ENCODE assay signal across 8 cellular contexts in the genomic region with DNA sequence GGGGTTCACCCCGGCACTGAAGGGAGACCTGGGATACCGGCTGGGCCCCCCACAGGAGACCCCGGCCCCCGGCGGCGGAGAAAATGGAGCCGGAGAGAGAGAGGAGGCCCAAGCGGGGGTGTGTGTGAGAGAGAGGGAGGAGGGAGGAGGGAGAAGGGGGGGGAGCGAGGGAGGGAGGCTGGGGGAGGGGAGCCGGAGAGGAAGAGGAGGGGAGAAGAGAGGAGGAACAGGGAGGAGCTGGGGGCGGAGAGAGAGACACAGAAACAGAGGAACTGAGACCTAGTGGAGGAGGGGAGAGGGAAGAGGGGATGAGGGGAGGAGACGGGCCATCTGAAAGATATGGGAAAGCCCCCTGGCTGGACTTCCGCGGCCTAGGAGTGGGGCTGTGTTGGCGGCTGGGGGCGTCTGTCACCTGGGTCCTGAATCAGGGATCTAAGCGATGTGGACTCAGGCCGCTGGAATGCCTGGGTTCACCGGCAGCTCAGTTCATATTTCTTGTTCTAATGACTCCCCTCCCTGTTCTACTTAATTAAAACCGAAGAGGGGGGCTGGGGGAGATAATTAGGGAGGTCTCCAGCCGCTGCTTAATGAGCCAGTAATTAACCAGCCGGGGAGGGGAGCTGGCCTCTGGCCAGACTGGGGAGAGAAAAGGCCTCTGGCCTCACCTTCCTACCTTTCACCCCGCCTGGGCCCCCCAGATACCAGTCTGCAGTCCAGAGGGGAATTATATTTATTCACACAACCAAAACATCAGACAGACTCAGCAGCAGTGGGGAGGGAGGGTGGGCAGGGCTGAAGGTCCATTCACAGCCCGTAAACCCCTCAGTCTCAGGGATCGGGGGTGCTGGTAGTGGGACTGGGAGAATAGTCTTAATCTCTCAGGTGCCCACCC. TPM values are rescaled to one million over a fixed set of nuclear protein-coding genes. Genes with fewer than 3 reads are reported as not detected.
DNase-seq lines count a peak whose midpoint lies in the region; ATAC-seq, FAIRE-seq and TF ChIP-seq lines count a peak whose summit lies in the region.

Gene PBX2 (minus strand): TSS at position 149 of the 892 bp plus-strand sequence. CDS start 287 bp downstream, outside the sequence.

- no peaks in the 10 kb centered on the region for H3K27me3 Mint-ChIP-seq in T-helper 2 cell treated with Interferon-gamma antibody and Interleukin-4, amounts not matched to agents 5 μg/mL and 100 μg/mL, for 36 hours (ENCODE audit: low read depth)

- H3K27me3 ChIP-seq in ascending aorta (no peaks in the 10 kb centered on the region), right cardiac atrium (ENCODE audit: control insufficient read depth, insufficient read depth) (no peaks in the 10 kb centered on the region)

- H3K9me3 Mint-ChIP-seq in T-helper 2 cell treated with Interferon-gamma antibody and Interleukin-4, amounts not matched to agents 5 μg/mL and 100 μg/mL, for 36 hours, result no peaks in the 10 kb centered on the region

- TF ChIP-seq CTCF in ascending aorta (IDR thresholded peaks at IDR 0.05), result no peak

- peaks cover 18 to 19% of the 10 kb centered on the region in 2 donors for H3K36me3 ChIP-seq in ascending aorta

- peak within 1 kb of the TSS; percentile 97 for H3K27ac Mint-ChIP-seq in T-helper 2 cell treated with Interferon-gamma antibody and Interleukin-4, amounts not matched to agents 5 μg/mL and 100 μg/mL, for 36 hours

- H3K4me3 ChIP-seq in ascending aorta (peak within 1 kb of the TSS; percentile 67 to 98), right cardiac atrium (ENCODE audit: low read length) (peak within 1 kb of the TSS; percentile 96)

- H3K36me3 Mint-ChIP-seq in T-helper 2 cell treated with Interferon-gamma antibody and Interleukin-4, amounts not matched to agents 5 μg/mL and 100 μg/mL, for 36 hours (ENCODE audit: low read depth), result peaks cover 65% of the 10 kb centered on the region

- peaks cover 5 to 25% of the 10 kb centered on the region in 2 donors for H3K4me1 ChIP-seq in ascending aorta
- peaks cover 9% of the 10 kb centered on the region for H3K4me1 ChIP-seq in right cardiac atrium (ENCODE audit: control insufficient read depth, insufficient read depth, low read length)

- peak; percentile 87 for DNase-seq in GF-D8 (lab: John Stamatoyannopoulos, UW)
- peak; percentile 20 to 36 for DNase-seq in NCI-H187 (lab: John Stamatoyannopoulos, UW)
- DNase-seq in T-helper 2 cell treated with Interferon-gamma antibody and Interleukin-4, amounts not matched to agents 5 μg/mL and 100 μg/mL, for 36 hours (ENCODE audit: low spot score), result peak; percentile 75
- peak; percentile 66 to 93 for DNase-seq in ascending aorta (ENCODE audit: low spot score in 2 of 2)
- DNase-seq in right cardiac atrium, result peak; percentile 93 to 96 (median 96)
- peak; percentile 96 for DNase-seq in putamen (ENCODE audit: low spot score)
- DNase-seq in urothelium cell line (ENCODE audit: low spot score), result peak; percentile 82

- 7% methylated on average over 25 of the region's 25 CpGs for WGBS in right cardiac atrium

- peak within 1 kb of the TSS; percentile 100 for H3K4me3 Mint-ChIP-seq in T-helper 2 cell treated with Interferon-gamma antibody and Interleukin-4, amounts not matched to agents 5 μg/mL and 100 μg/mL, for 36 hours

- FAIRE-seq in urothelium cell line (lab: Jason Lieb, UNC), result no peak

- ATAC-seq in HG02678 (IDR thresholded peaks at IDR 0.05; ENCODE audit: unreplicated experiment), result peak; percentile 73
- peak; percentile 74 to 84 for ATAC-seq in right cardiac atrium

- H3K9me3 ChIP-seq in ascending aorta (no peaks in the 10 kb centered on the region), right cardiac atrium (ENCODE audit: control insufficient read depth, low read length) (no peaks in the 10 kb centered on the region)

- H3K27ac ChIP-seq in ascending aorta (peak within 1 kb of the TSS; percentile 80 to 99), right cardiac atrium (ENCODE audit: low read length) (peak within 1 kb of the TSS; percentile 99)

- intact Hi-C loops in ascending aorta (cut with DNase I) (loop anchor here (1.0 kb wide), 1 partner anchor 12 kb away; the partner anchor contains the start of gene RNF5), right cardiac atrium (cut with DNase I) (no loop called here)

- H3K4me1 Mint-ChIP-seq in T-helper 2 cell treated with Interferon-gamma antibody and Interleukin-4, amounts not matched to agents 5 μg/mL and 100 μg/mL, for 36 hours (ENCODE audit: low read depth), result peaks cover 47% of the 10 kb centered on the region

RNA-seq across cellular contexts. Expression of gene PBX2, which starts in this region (rescaled TPM):
- total RNA-seq in ascending aorta (18.1 TPM), right cardiac atrium (10 to 100 TPM; 44.1 to 61.0 (median 51.8) TPM)
- 44.7 TPM for polyA plus RNA-seq in right cardiac atrium

Comparison
In these comparisons a context has a peak if more than half of its experiments do, and no peak if none do; other contexts are left out.
1. Peak in every context shown above with its lines: DNase-seq, ATAC-seq, H3K4me3 ChIP-seq and H3K27ac ChIP-seq.
2. DNase-seq: peak in every context shown above with its lines; median percentile 96 in right cardiac atrium; 96 in putamen; 87 in GF-D8; 82 in urothelium cell line; 80 in ascending aorta; 75 in T-helper 2 cell treated with Interferon-gamma antibody and Interleukin-4, amounts not matched to agents 5 μg/mL and 100 μg/mL, for 36 hours; 28 in NCI-H187.